ENCODE assay signal across 6 cellular contexts in the genomic region with DNA sequence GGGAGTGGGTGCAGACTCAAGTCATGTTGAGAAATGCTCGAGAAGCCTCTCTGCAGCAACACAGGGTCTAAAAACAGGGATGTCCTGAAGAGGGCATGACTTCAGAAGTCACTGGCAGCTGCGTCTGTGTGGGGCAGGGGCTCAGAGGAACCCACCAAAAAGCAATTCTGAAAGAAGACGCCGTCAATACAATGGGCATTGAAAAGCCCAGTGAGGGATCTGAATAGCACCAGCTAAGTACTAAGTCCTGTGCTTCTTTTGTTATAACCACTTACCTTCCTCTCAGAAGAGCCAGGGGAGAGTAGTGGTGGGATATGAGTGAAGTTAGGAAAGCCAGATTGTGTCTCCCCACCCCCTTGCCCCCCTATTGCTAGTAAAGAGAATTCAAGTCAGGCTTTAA.
"Had no signal": no experiment of that assay in that cellular context is flagged by ENCODE, and none has a peak within 500 bp of the region (broad histone marks: within the 10 kb centered on the region; RNA-seq: fewer than 3 reads in every experiment).

No MANE protein-coding gene starts in this region.

- H3K27ac Mint-ChIP-seq: H9, IgD-negative memory B cell had no signal

- H3K27me3 Mint-ChIP-seq: IgD-negative memory B cell had no signal

- FAIRE-seq: H54, HTR-8/SVneo had no signal

- H3K4me3 Mint-ChIP-seq: H9, IgD-negative memory B cell had no signal

- DNase-seq: GOT3, H9, HCEC 1CT had no signal
